In genomic region chr7:22400150-22400814, GRCh38 we compare ENCODE assay signal across 22 cellular contexts.
"Had no signal": no experiment of that assay in that cellular context is flagged by ENCODE, and none has a peak within 500 bp of the region (broad histone marks: within the 10 kb centered on the region; RNA-seq: fewer than 3 reads in every experiment).

No MANE protein-coding gene starts in this region.

- DNase-seq: IMR-90, Karpas-422, KG1, MG63, NCI-H1092, NCI-H1105 treated with DMSO at 0.1 percent for 48 hours, NCI-H1417 treated with DMSO at 0.1 percent for 48 hours, NCI-H146, NCI-H1694 treated with DMSO at 0.1 percent for 48 hours, NCI-H1930, NCI-H2081, NCI-H2107, NCI-H2227 treated with DMSO at 0.1 percent for 48 hours, NCI-H524 treated with DMSO at 0.1 percent for 48 hours, NCI-H69, NCI-H774, PC-3, SHP77, SJCRH30 had no signal

- H3K9me3 ChIP-seq: MG63, SJCRH30 had no signal

- H3K27ac ChIP-seq: RWPE1, SJCRH30, SK-N-MC had no signal

- H3K27me3 ChIP-seq: MG63, SJCRH30 had no signal

- H3K36me3 ChIP-seq: MG63, SJCRH30 had no signal

- H3K4me3 ChIP-seq: MG63, SJCRH30, SK-N-MC had no signal

- ATAC-seq: Panc1, PC-3 had no signal
